ENCODE assay signal across 26 cellular contexts in genomic region chr10:124602646-124603365, GRCh38.
DNase-seq lines count a peak whose midpoint lies in the region; ATAC-seq and TF ChIP-seq lines count a peak whose summit lies in the region.
"Had no signal": no experiment of that assay in that cellular context is flagged by ENCODE, and none has a peak within 500 bp of the region (broad histone marks: within the 10 kb centered on the region; RNA-seq: fewer than 3 reads in every experiment).

No MANE protein-coding gene starts in this region.

- H3K9me3 ChIP-seq in DND-41 (ENCODE audit: insufficient read depth, low read length, severe bottlenecking) = no peaks in the 10 kb centered on the region
- H3K9me3 ChIP-seq: adrenal gland, colonic mucosa, esophagus muscularis mucosa, gastrocnemius medialis, SJSA1 had no signal

- peaks cover 5% of the 10 kb centered on the region; the same call in 1 of the 2 replicates for H3K4me1 ChIP-seq in DND-41 (ENCODE audit: insufficient read depth, low read length)
- H3K4me1 ChIP-seq: colonic mucosa, SJSA1 had no signal

- H3K4me3 Mint-ChIP-seq in glutamatergic neuron (ENCODE audit: unreplicated experiment) (no peak overlapping the region), progenitor cell of endocrine pancreas (ENCODE audit: low read depth) (no peak overlapping the region), mesothelial cell of epicardium (no peak overlapping the region)
- H3K4me3 Mint-ChIP-seq: CD4-positive, alpha-beta T cell; HFFc6; neural progenitor cell had no signal

- no peaks in the 10 kb centered on the region for H3K36me3 ChIP-seq in DND-41 (ENCODE audit: insufficient read depth, low read length)
- H3K36me3 ChIP-seq: adrenal gland, brain microvascular endothelial cell, colonic mucosa, esophagus muscularis mucosa, gastrocnemius medialis, neural progenitor cell, SJSA1 had no signal

- no peak for DNase-seq in DND-41
- peak; percentile 63 for DNase-seq in NAMALWA (ENCODE audit: low spot score)
- DNase-seq in glutamatergic neuron = peak; percentile 18
- no peak for DNase-seq in progenitor cell of endocrine pancreas (ENCODE audit: low spot score, unreplicated experiment)
- DNase-seq in mesothelial cell of epicardium (ENCODE audit: low spot score in 2 of 2, unreplicated experiment in 2 of 2) = no peak
- DNase-seq: activated CD8-positive, alpha-beta memory T cell treated with anti-CD3 and anti-CD28 coated beads for 24 hours; activated naive CD4-positive, alpha-beta T cell; activated T-cell treated with anti-CD3 and anti-CD28 coated beads, Interleukin-2, amount 50 U/mL, for 1 hour; brain microvascular endothelial cell; CD4-positive, alpha-beta T cell; colonic mucosa; gastrocnemius medialis; HFFc6; hypothalamus; KG1; NCI-H146; NCI-H510A; T-helper 1 cell had no signal

- H3K36me3 Mint-ChIP-seq in glutamatergic neuron (ENCODE audit: unreplicated experiment) = no peaks in the 10 kb centered on the region
- no peaks in the 10 kb centered on the region for H3K36me3 Mint-ChIP-seq in progenitor cell of endocrine pancreas (ENCODE audit: insufficient read depth)
- H3K36me3 Mint-ChIP-seq in mesothelial cell of epicardium = no peaks in the 10 kb centered on the region
- H3K36me3 Mint-ChIP-seq: neural progenitor cell had no signal

- TF ChIP-seq CTCF in DND-41 (IDR thresholded peaks at IDR 0.05; ENCODE audit: borderline replicate concordance, extremely low read depth, low read length, poor library complexity, severe bottlenecking) (no peak), glutamatergic neuron (IDR thresholded peaks at IDR 0.05; ENCODE audit: partially characterized antibody, unreplicated experiment) (no peak), progenitor cell of endocrine pancreas (IDR thresholded peaks at IDR 0.05; ENCODE audit: unreplicated experiment) (no peak), mesothelial cell of epicardium (IDR thresholded peaks at IDR 0.05; ENCODE audit: unreplicated experiment) (no peak)

- peak overlapping the region; percentile 35; the same call in 1 of the 2 replicates for H3K27ac ChIP-seq in DND-41 (ENCODE audit: low read length)
- H3K27ac ChIP-seq: brain microvascular endothelial cell, colonic mucosa, esophagus muscularis mucosa, gastrocnemius medialis, neural progenitor cell, SJSA1 had no signal

- H3K27me3 ChIP-seq in DND-41 (ENCODE audit: insufficient read depth, low read length, poor library complexity) = no peaks in the 10 kb centered on the region
- H3K27me3 ChIP-seq: adrenal gland, brain microvascular endothelial cell, colonic mucosa, esophagus muscularis mucosa, gastrocnemius medialis, neural progenitor cell, SJSA1 had no signal

- H3K4me3 ChIP-seq in DND-41 (ENCODE audit: low read depth in 1 of 2, low read length in 2 of 2) = no peak overlapping the region
- H3K4me3 ChIP-seq: adrenal gland, colonic mucosa, esophagus muscularis mucosa, gastrocnemius medialis, neural progenitor cell, SJSA1, smooth muscle cell had no signal

- peaks cover 4% of the 10 kb centered on the region for H3K27me3 Mint-ChIP-seq in glutamatergic neuron (ENCODE audit: unreplicated experiment)
- H3K27me3 Mint-ChIP-seq in progenitor cell of endocrine pancreas = no peaks in the 10 kb centered on the region
- no peaks in the 10 kb centered on the region for H3K27me3 Mint-ChIP-seq in mesothelial cell of epicardium (ENCODE audit: low read depth)
- H3K27me3 Mint-ChIP-seq: CD4-positive, alpha-beta T cell had no signal

- H3K79me2 ChIP-seq in DND-41 (ENCODE audit: insufficient read depth, low read length) = no peaks in the 10 kb centered on the region

- H3K9ac ChIP-seq in DND-41 (ENCODE audit: low read depth, low read length) = no peak overlapping the region
- H3K9ac ChIP-seq: neural progenitor cell had no signal

- H3K27ac Mint-ChIP-seq in glutamatergic neuron (ENCODE audit: unreplicated experiment) (no peak overlapping the region), progenitor cell of endocrine pancreas (peak overlapping the region; percentile 10), mesothelial cell of epicardium (no peak overlapping the region)
- H3K27ac Mint-ChIP-seq: CD4-positive, alpha-beta T cell; HFFc6; neural progenitor cell had no signal

- H3K4me1 Mint-ChIP-seq in glutamatergic neuron (ENCODE audit: low read depth, unreplicated experiment) (no peaks in the 10 kb centered on the region), progenitor cell of endocrine pancreas (ENCODE audit: low read depth) (peaks cover 2% of the 10 kb centered on the region), mesothelial cell of epicardium (peaks cover 11% of the 10 kb centered on the region)

- H4K20me1 ChIP-seq in DND-41 (ENCODE audit: insufficient read depth, low read length) = 0 out of 2 replicates have a peak, but pooled peaks cover 2% of the 10 kb centered on the region

- no peak for ATAC-seq in DND-41 (ENCODE audit: insufficient read depth, low read depth)
- no peak for ATAC-seq in HG03354 (IDR thresholded peaks at IDR 0.05; ENCODE audit: poor library complexity, severe bottlenecking, unreplicated experiment)
- ATAC-seq in GM18861 (IDR thresholded peaks at IDR 0.05; ENCODE audit: unreplicated experiment) = no peak
- ATAC-seq in HG02588 (IDR thresholded peaks at IDR 0.05; ENCODE audit: unreplicated experiment) = no peak

- peaks cover 2% of the 10 kb centered on the region for H3K9me3 Mint-ChIP-seq in glutamatergic neuron (ENCODE audit: unreplicated experiment)
- H3K9me3 Mint-ChIP-seq in progenitor cell of endocrine pancreas (ENCODE audit: low read depth) = no peaks in the 10 kb centered on the region
- no peaks in the 10 kb centered on the region for H3K9me3 Mint-ChIP-seq in mesothelial cell of epicardium
- H3K9me3 Mint-ChIP-seq: CD4-positive, alpha-beta T cell; HFFc6; neural progenitor cell had no signal

- no peak overlapping the region for H3K4me2 ChIP-seq in DND-41 (ENCODE audit: insufficient read depth, low read length)
- H3K4me2 ChIP-seq: neural progenitor cell, smooth muscle cell had no signal

- no peak overlapping the region for H2AFZ ChIP-seq in DND-41 (ENCODE audit: low read depth, low read length)
- H2AFZ ChIP-seq: neural progenitor cell had no signal

Comparison
In these comparisons a context has a peak if more than half of its experiments do, and no peak if none do; other contexts are left out.
1. DNase-seq: peak in NAMALWA (single experiment) and glutamatergic neuron (single experiment); none in DND-41 (single experiment), progenitor cell of endocrine pancreas (single experiment) and mesothelial cell of epicardium (0 of 2).